20 cellular contexts compared by ENCODE assay signal in the genomic region with DNA sequence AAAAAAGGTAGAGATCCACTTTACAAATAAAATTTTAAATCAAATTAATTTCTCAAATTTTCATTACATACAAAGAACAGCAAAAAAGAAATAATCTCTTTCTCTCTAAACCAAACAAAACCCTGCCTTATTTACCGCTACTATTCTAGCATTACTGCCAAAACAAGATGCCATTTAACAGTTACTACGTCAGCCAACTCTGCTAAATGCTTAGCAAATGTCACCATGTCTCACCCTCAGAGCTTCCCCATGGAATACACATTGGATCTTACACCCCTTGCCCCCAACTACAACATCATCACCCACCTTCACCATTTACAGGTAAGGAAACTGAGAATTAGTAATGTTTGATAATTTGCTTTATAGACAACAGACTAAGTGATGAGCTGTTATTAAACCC. TPM values are rescaled to one million over a fixed set of nuclear protein-coding genes. Genes with fewer than 3 reads are reported as not detected.
A peak's percentile ranks its signal among the peaks of the same experiment; 100 is the strongest.
DNase-seq lines count a peak whose midpoint lies in the region; ATAC-seq and TF ChIP-seq lines count a peak whose summit lies in the region.
"Had no signal": no experiment of that assay in that cellular context is flagged by ENCODE, and none has a peak within 500 bp of the region (broad histone marks: within the 10 kb centered on the region; RNA-seq: fewer than 3 reads in every experiment).

No MANE protein-coding gene starts in this region.

- peaks cover 14% of the 10 kb centered on the region for H3K79me1 ChIP-seq in mesenchymal stem cell (replicated peaks; ENCODE audit: low read length, poor library complexity, severe bottlenecking)

- H3K4me3 ChIP-seq in heart left ventricle (no peak overlapping the region), mesenchymal stem cell (ENCODE audit: insufficient read depth in 1 of 2, low read depth in 1 of 2, low read length in 2 of 2) (no peak overlapping the region)
- H3K4me3 ChIP-seq: left lung, tibial nerve had no signal

- H3K4me1 Mint-ChIP-seq in brain, result peaks cover 15% of the 10 kb centered on the region
- H3K4me1 Mint-ChIP-seq: stimulated activated naive CD8-positive, alpha-beta T cell treated with anti-CD3 and anti-CD28 coated beads, Interleukin-15, amount 100 ng/mL, for 72 hours had no signal

- DNase-seq in heart left ventricle (no peak), left cardiac atrium (no peak), mesenchymal stem cell (no peak), SIG-M5 (lab: John Stamatoyannopoulos, UW) (no peak)
- DNase-seq: ACHN; activated CD4-positive, alpha-beta memory T cell treated with anti-CD3 and anti-CD28 coated beads for 36 hours; activated CD4-positive, CD25-positive, alpha-beta regulatory T cell; activated effector memory CD4-positive, alpha-beta T cell treated with anti-CD3 and anti-CD28 coated beads, Interleukin-2, amount 50 U/mL, for 16 hours; head of caudate nucleus; left lung; NCI-H1048; NCI-H524 treated with DMSO at 0.1 percent for 48 hours; RPMI8226; stimulated activated naive CD8-positive, alpha-beta T cell treated with anti-CD3 and anti-CD28 coated beads, Interleukin-15, amount 100 ng/mL, for 72 hours; T-helper 9 cell had no signal

- intact Hi-C loops in heart left ventricle (cut with DNase I), result no loop called here
- intact Hi-C loops in left cardiac atrium (cut with DNase I), result no loop called here

- no peak overlapping the region for H2BK15ac ChIP-seq in mesenchymal stem cell (ENCODE audit: low read depth, poor library complexity, severe bottlenecking)

- ATAC-seq in heart left ventricle (peak in 2 of 4 donors; percentile 26 to 43), left cardiac atrium (no peak), GM21717 (IDR thresholded peaks at IDR 0.05; ENCODE audit: unreplicated experiment) (no peak), GM21447 (IDR thresholded peaks at IDR 0.05; ENCODE audit: unreplicated experiment) (no peak), HG03175 (IDR thresholded peaks at IDR 0.05; ENCODE audit: unreplicated experiment) (no peak)
- ATAC-seq: stimulated activated naive CD8-positive, alpha-beta T cell treated with anti-CD3 and anti-CD28 coated beads, Interleukin-15, amount 100 ng/mL, for 72 hours had no signal

- H3K36me3 ChIP-seq in heart left ventricle, result peaks cover 0 to 32% (median 21%) of the 10 kb centered on the region in 9 donors
- peaks cover 12 to 27% of the 10 kb centered on the region in 2 experiments for H3K36me3 ChIP-seq in mesenchymal stem cell (ENCODE audit: control insufficient read depth in 1 of 2, insufficient read depth in 2 of 2, low read depth in 1 of 2, low read length in 2 of 2)

- no peak overlapping the region for H2AFZ ChIP-seq in mesenchymal stem cell (ENCODE audit: low read depth, low read length)

- H3K27me3 Mint-ChIP-seq in brain, result no peaks in the 10 kb centered on the region
- H3K27me3 Mint-ChIP-seq: activated CD4-positive, alpha-beta memory T cell treated with anti-CD3 and anti-CD28 coated beads for 36 hours; stimulated activated naive CD8-positive, alpha-beta T cell treated with anti-CD3 and anti-CD28 coated beads, Interleukin-15, amount 100 ng/mL, for 72 hours had no signal

- no peaks in the 10 kb centered on the region for H3K9me3 ChIP-seq in heart left ventricle
- H3K9me3 ChIP-seq in mesenchymal stem cell (ENCODE audit: control insufficient read depth, low read length), result no peaks in the 10 kb centered on the region
- H3K9me3 ChIP-seq: left lung, tibial nerve had no signal

- no peak overlapping the region for H3K23ac ChIP-seq in mesenchymal stem cell (ENCODE audit: low read length in 2 of 2)

- H4K91ac ChIP-seq in mesenchymal stem cell (ENCODE audit: low read length), result no peak overlapping the region

- H3K36me3 Mint-ChIP-seq in brain, result peaks cover 27% of the 10 kb centered on the region
- H3K36me3 Mint-ChIP-seq: activated CD4-positive, alpha-beta memory T cell treated with anti-CD3 and anti-CD28 coated beads for 36 hours had no signal

- TF ChIP-seq CTCF in heart left ventricle (IDR thresholded peaks at IDR 0.05) (no peak), brain (conservative IDR thresholded peaks at IDR 0.05) (no peak)

- H2BK120ac ChIP-seq in mesenchymal stem cell (ENCODE audit: low read depth, low read length), result no peak overlapping the region

- no peaks in the 10 kb centered on the region for H3K9me3 Mint-ChIP-seq in brain
- H3K9me3 Mint-ChIP-seq: activated CD4-positive, alpha-beta memory T cell treated with anti-CD3 and anti-CD28 coated beads for 36 hours; stimulated activated naive CD8-positive, alpha-beta T cell treated with anti-CD3 and anti-CD28 coated beads, Interleukin-15, amount 100 ng/mL, for 72 hours had no signal

- WGBS in heart left ventricle, 4 donors, result 54 to 61% (median 59%) methylated on average over 2 of the region's 2 CpGs
- 98% methylated on average over 2 of the region's 2 CpGs for WGBS in mesenchymal stem cell

- no peak overlapping the region for H3K4ac ChIP-seq in mesenchymal stem cell (ENCODE audit: low read depth in 1 of 2, low read length in 2 of 2)

- TF ChIP-seq POLR2A in heart left ventricle (IDR thresholded peaks at IDR 0.05), result no peak

- no peak overlapping the region for H3K14ac ChIP-seq in mesenchymal stem cell (ENCODE audit: low read length in 2 of 2)

- no peaks in the 10 kb centered on the region for H3K27me3 ChIP-seq in heart left ventricle
- H3K27me3 ChIP-seq in mesenchymal stem cell (ENCODE audit: control insufficient read depth in 1 of 2, insufficient read depth in 1 of 2, low read length in 2 of 2), result no peaks in the 10 kb centered on the region
- H3K27me3 ChIP-seq: left lung, tibial nerve had no signal

- peaks cover 0 to 34% (median 8%) of the 10 kb centered on the region in 12 donors for H3K4me1 ChIP-seq in heart left ventricle
- H3K4me1 ChIP-seq in mesenchymal stem cell (ENCODE audit: control insufficient read depth, insufficient read depth, low read depth, low read length), result peaks cover 11% of the 10 kb centered on the region

- peak overlapping the region in 3 of 5 experiments; percentile 2 to 70 (median 57) for H3K4me3 Mint-ChIP-seq in brain
- H3K4me3 Mint-ChIP-seq: activated CD4-positive, alpha-beta memory T cell treated with anti-CD3 and anti-CD28 coated beads for 36 hours; stimulated activated naive CD8-positive, alpha-beta T cell treated with anti-CD3 and anti-CD28 coated beads, Interleukin-15, amount 100 ng/mL, for 72 hours had no signal

- peak overlapping the region in 9 of 12 donors; percentile 12 to 84 (median 58) for H3K27ac ChIP-seq in heart left ventricle
- H3K27ac ChIP-seq in mesenchymal stem cell (ENCODE audit: low read length, poor library complexity, severe bottlenecking), result peak overlapping the region; percentile 24

- H3K18ac ChIP-seq in mesenchymal stem cell (ENCODE audit: low read depth in 1 of 2, low read length in 2 of 2), result no peak overlapping the region

- H4K8ac ChIP-seq in mesenchymal stem cell (ENCODE audit: low read length), result no peak overlapping the region

- no peak overlapping the region for H2AK5ac ChIP-seq in mesenchymal stem cell (ENCODE audit: low read length, severe bottlenecking)

- no peak overlapping the region for H3K9ac ChIP-seq in mesenchymal stem cell (ENCODE audit: low read length)

- no peak overlapping the region for H3K4me2 ChIP-seq in mesenchymal stem cell (ENCODE audit: low read length, poor library complexity, severe bottlenecking)

- no peak overlapping the region for H2BK12ac ChIP-seq in mesenchymal stem cell (ENCODE audit: low read length in 2 of 2)

- H3K27ac Mint-ChIP-seq in brain, result peak overlapping the region in 4 of 5 experiments; percentile 61 to 89 (median 78)
- H3K27ac Mint-ChIP-seq: activated CD4-positive, alpha-beta memory T cell treated with anti-CD3 and anti-CD28 coated beads for 36 hours; stimulated activated naive CD8-positive, alpha-beta T cell treated with anti-CD3 and anti-CD28 coated beads, Interleukin-15, amount 100 ng/mL, for 72 hours had no signal

- no peak overlapping the region for H2BK5ac ChIP-seq in mesenchymal stem cell (ENCODE audit: low read depth, low read length, poor library complexity, severe bottlenecking)

RNA-seq across cellular contexts. Expression of a gene that starts 23.0 kb away (rescaled TPM):
- total RNA-seq in heart left ventricle (10 to 100 TPM; 28.1 to 43.7 (median 34.5) TPM), left cardiac atrium (10 to 100 TPM; 30.4 to 33.3 TPM)
- polyA plus RNA-seq in heart left ventricle (10 to 100 TPM; 11.0 to 45.6 TPM), brain (ENCODE audit: insufficient read depth, low read depth, low replicate concordance) (10.0 TPM)
- polyA plus RNA-seq in mesenchymal stem cell (2013, experiment 1 of 2), result 33.2 TPM
- 34.3 TPM for polyA plus RNA-seq in mesenchymal stem cell (2013, experiment 2 of 2)
